In genomic region chr16:78832100-78832499, GRCh38 we compare ENCODE assay signal across 23 cellular contexts.
"Had no signal": no experiment of that assay in that cellular context is flagged by ENCODE, and none has a peak within 500 bp of the region (broad histone marks: within the 10 kb centered on the region; RNA-seq: fewer than 3 reads in every experiment).

No MANE protein-coding gene starts in this region.

- H3K27ac Mint-ChIP-seq: dendritic cell treated with granulocyte-macrophage colony-stimulating factor and Interleukin-4, amounts not matched to agents 40 ng/mL and 50 ng/mL, for 4 days; effector memory CD8-positive, alpha-beta T cell; endodermal cell; mesothelial cell of epicardium had no signal

- H3K36me3 Mint-ChIP-seq: mesothelial cell of epicardium had no signal

- H3K27ac ChIP-seq: colonic mucosa, epithelial cell of prostate, esophagus squamous epithelium, gastrocnemius medialis, heart right ventricle, left lung, lower lobe of right lung had no signal

- H3K27me3 Mint-ChIP-seq: dendritic cell treated with granulocyte-macrophage colony-stimulating factor and Interleukin-4, amounts not matched to agents 40 ng/mL and 50 ng/mL, for 4 days; effector memory CD8-positive, alpha-beta T cell had no signal

- H3K9me3 Mint-ChIP-seq: dendritic cell treated with granulocyte-macrophage colony-stimulating factor and Interleukin-4, amounts not matched to agents 40 ng/mL and 50 ng/mL, for 4 days; effector memory CD8-positive, alpha-beta T cell; endodermal cell; mesothelial cell of epicardium had no signal

- DNase-seq: colonic mucosa; cortex of kidney; effector CD8-positive, alpha-beta T cell; effector memory CD8-positive, alpha-beta T cell; endodermal cell; erythroblast; esophagus squamous epithelium; foreskin fibroblast; foreskin melanocyte; gastrocnemius medialis; glutamatergic neuron; head of caudate nucleus; heart right ventricle; hippocampal formation; left cardiac atrium; left lung; left ventricle myocardium superior; lower lobe of right lung; mesenchymal stem cell had no signal

- H3K9me3 ChIP-seq: colonic mucosa, esophagus squamous epithelium, gastrocnemius medialis, heart right ventricle, left lung, lower lobe of right lung had no signal

- ATAC-seq: effector memory CD8-positive, alpha-beta T cell; esophagus mucosa; gastrocnemius medialis; heart right ventricle; left cardiac atrium; left lung; left ventricle myocardium superior; lower lobe of right lung had no signal

- H3K4me3 Mint-ChIP-seq: dendritic cell treated with granulocyte-macrophage colony-stimulating factor and Interleukin-4, amounts not matched to agents 40 ng/mL and 50 ng/mL, for 4 days; effector memory CD8-positive, alpha-beta T cell; endodermal cell; mesothelial cell of epicardium had no signal

- H3K4me1 ChIP-seq: colonic mucosa, esophagus squamous epithelium, gastrocnemius medialis, left lung, lower lobe of right lung had no signal

- H3K27me3 ChIP-seq: colonic mucosa, esophagus squamous epithelium, gastrocnemius medialis, heart right ventricle, left lung had no signal
